Comparison of ENCODE assay signal across 11 cellular contexts in genomic region chr3:32419766-32420137, GRCh38.
DNase-seq lines count a peak whose midpoint lies in the region; ATAC-seq and TF ChIP-seq lines count a peak whose summit lies in the region.
"Had no signal": no experiment of that assay in that cellular context is flagged by ENCODE, and none has a peak within 500 bp of the region (broad histone marks: within the 10 kb centered on the region; RNA-seq: fewer than 3 reads in every experiment).

No MANE protein-coding gene starts in this region.

- H3K9me3 Mint-ChIP-seq in T-helper 2 cell treated with Interferon-gamma antibody and Interleukin-4, amounts not matched to agents 5 μg/mL and 100 μg/mL, for 36 hours: peaks cover 7% of the 10 kb centered on the region
- no peaks in the 10 kb centered on the region for H3K9me3 Mint-ChIP-seq in stimulated activated memory B cell treated with anti-CD40 and anti-IgM and Interleukin-4, amounts not matched to agents 10 μg/mL and 1 μg/mL and 100 μg/mL, for 72 hours

- H3K4me3 Mint-ChIP-seq in T-helper 2 cell treated with Interferon-gamma antibody and Interleukin-4, amounts not matched to agents 5 μg/mL and 100 μg/mL, for 36 hours: peak overlapping the region; percentile 55
- H3K4me3 Mint-ChIP-seq in stimulated activated memory B cell treated with anti-CD40 and anti-IgM and Interleukin-4, amounts not matched to agents 10 μg/mL and 1 μg/mL and 100 μg/mL, for 72 hours: peak overlapping the region; percentile 56

- peaks cover 34% of the 10 kb centered on the region for H3K36me3 Mint-ChIP-seq in T-helper 2 cell treated with Interferon-gamma antibody and Interleukin-4, amounts not matched to agents 5 μg/mL and 100 μg/mL, for 36 hours (ENCODE audit: low read depth)
- peaks cover 12% of the 10 kb centered on the region for H3K36me3 Mint-ChIP-seq in stimulated activated memory B cell treated with anti-CD40 and anti-IgM and Interleukin-4, amounts not matched to agents 10 μg/mL and 1 μg/mL and 100 μg/mL, for 72 hours

- H3K27ac ChIP-seq in RWPE2 (ENCODE audit: poor library complexity, severe bottlenecking): peak overlapping the region; percentile 84
- peak overlapping the region; percentile 90 for H3K27ac ChIP-seq in epithelial cell of prostate
- H3K27ac ChIP-seq: tibial artery had no signal

- no peak overlapping the region for H3K4me3 ChIP-seq in RWPE2 (ENCODE audit: severe bottlenecking)
- H3K4me3 ChIP-seq: tibial artery had no signal

- peaks cover 82% of the 10 kb centered on the region for H3K4me1 Mint-ChIP-seq in T-helper 2 cell treated with Interferon-gamma antibody and Interleukin-4, amounts not matched to agents 5 μg/mL and 100 μg/mL, for 36 hours (ENCODE audit: low read depth)
- peaks cover 91% of the 10 kb centered on the region for H3K4me1 Mint-ChIP-seq in stimulated activated memory B cell treated with anti-CD40 and anti-IgM and Interleukin-4, amounts not matched to agents 10 μg/mL and 1 μg/mL and 100 μg/mL, for 72 hours

- ATAC-seq in RWPE2 (ENCODE audit: low read depth) (no peak), GM21825 (IDR thresholded peaks at IDR 0.05; ENCODE audit: unreplicated experiment) (no peak), GM18873 (IDR thresholded peaks at IDR 0.05; ENCODE audit: low FRiP score, unreplicated experiment) (no peak)
- no peak for ATAC-seq in stimulated activated memory B cell treated with anti-CD40 and anti-IgM and Interleukin-4, amounts not matched to agents 10 μg/mL and 1 μg/mL and 100 μg/mL, for 72 hours

- peak overlapping the region; percentile 76 for H3K27ac Mint-ChIP-seq in T-helper 2 cell treated with Interferon-gamma antibody and Interleukin-4, amounts not matched to agents 5 μg/mL and 100 μg/mL, for 36 hours
- H3K27ac Mint-ChIP-seq in stimulated activated memory B cell treated with anti-CD40 and anti-IgM and Interleukin-4, amounts not matched to agents 10 μg/mL and 1 μg/mL and 100 μg/mL, for 72 hours: peak overlapping the region; percentile 84

- DNase-seq in T-helper 2 cell treated with Interferon-gamma antibody and Interleukin-4, amounts not matched to agents 5 μg/mL and 100 μg/mL, for 36 hours (ENCODE audit: low spot score): no peak
- DNase-seq in T-helper 2 cell (no peak), RWPE2 (ENCODE audit: low spot score) (no peak), epithelial cell of prostate (ENCODE audit: low read depth, low spot score) (no peak), NCI-H69 (lab: John Stamatoyannopoulos, UW) (no peak)
- DNase-seq: activated effector memory CD4-positive, alpha-beta T cell treated with Interleukin-2 at 50 U/mL for 16 hours; NCI-H446; tibial artery had no signal

- no peaks in the 10 kb centered on the region for H3K36me3 ChIP-seq in RWPE2 (ENCODE audit: low read depth)
- H3K36me3 ChIP-seq: tibial artery had no signal

- H3K9me3 ChIP-seq in RWPE2 (ENCODE audit: severe bottlenecking): no peaks in the 10 kb centered on the region
- H3K9me3 ChIP-seq: tibial artery had no signal

- peaks cover 43% of the 10 kb centered on the region for H3K4me1 ChIP-seq in RWPE2 (ENCODE audit: insufficient read depth, poor library complexity, severe bottlenecking)

- no peaks in the 10 kb centered on the region for H3K27me3 Mint-ChIP-seq in T-helper 2 cell treated with Interferon-gamma antibody and Interleukin-4, amounts not matched to agents 5 μg/mL and 100 μg/mL, for 36 hours (ENCODE audit: low read depth)
- no peaks in the 10 kb centered on the region for H3K27me3 Mint-ChIP-seq in stimulated activated memory B cell treated with anti-CD40 and anti-IgM and Interleukin-4, amounts not matched to agents 10 μg/mL and 1 μg/mL and 100 μg/mL, for 72 hours

- no peaks in the 10 kb centered on the region for H3K27me3 ChIP-seq in RWPE2 (ENCODE audit: insufficient read depth, poor library complexity, severe bottlenecking)
- H3K27me3 ChIP-seq: tibial artery had no signal

- no peak for TF ChIP-seq CTCF in RWPE2 (IDR thresholded peaks at IDR 0.05; ENCODE audit: poor library complexity, severe bottlenecking)
